2 cellular contexts compared by ENCODE assay signal in genomic region chr20:37393196-37393862, GRCh38.
TF ChIP-seq lines count a peak whose summit lies in the region.

No MANE protein-coding gene starts in this region.

TF ChIP-seq in GM23338, 12 proteins besides CTCF, POLR2A, EP300 and RAD21 (continued from another document):
- TF ChIP-seq, protein P1, sequence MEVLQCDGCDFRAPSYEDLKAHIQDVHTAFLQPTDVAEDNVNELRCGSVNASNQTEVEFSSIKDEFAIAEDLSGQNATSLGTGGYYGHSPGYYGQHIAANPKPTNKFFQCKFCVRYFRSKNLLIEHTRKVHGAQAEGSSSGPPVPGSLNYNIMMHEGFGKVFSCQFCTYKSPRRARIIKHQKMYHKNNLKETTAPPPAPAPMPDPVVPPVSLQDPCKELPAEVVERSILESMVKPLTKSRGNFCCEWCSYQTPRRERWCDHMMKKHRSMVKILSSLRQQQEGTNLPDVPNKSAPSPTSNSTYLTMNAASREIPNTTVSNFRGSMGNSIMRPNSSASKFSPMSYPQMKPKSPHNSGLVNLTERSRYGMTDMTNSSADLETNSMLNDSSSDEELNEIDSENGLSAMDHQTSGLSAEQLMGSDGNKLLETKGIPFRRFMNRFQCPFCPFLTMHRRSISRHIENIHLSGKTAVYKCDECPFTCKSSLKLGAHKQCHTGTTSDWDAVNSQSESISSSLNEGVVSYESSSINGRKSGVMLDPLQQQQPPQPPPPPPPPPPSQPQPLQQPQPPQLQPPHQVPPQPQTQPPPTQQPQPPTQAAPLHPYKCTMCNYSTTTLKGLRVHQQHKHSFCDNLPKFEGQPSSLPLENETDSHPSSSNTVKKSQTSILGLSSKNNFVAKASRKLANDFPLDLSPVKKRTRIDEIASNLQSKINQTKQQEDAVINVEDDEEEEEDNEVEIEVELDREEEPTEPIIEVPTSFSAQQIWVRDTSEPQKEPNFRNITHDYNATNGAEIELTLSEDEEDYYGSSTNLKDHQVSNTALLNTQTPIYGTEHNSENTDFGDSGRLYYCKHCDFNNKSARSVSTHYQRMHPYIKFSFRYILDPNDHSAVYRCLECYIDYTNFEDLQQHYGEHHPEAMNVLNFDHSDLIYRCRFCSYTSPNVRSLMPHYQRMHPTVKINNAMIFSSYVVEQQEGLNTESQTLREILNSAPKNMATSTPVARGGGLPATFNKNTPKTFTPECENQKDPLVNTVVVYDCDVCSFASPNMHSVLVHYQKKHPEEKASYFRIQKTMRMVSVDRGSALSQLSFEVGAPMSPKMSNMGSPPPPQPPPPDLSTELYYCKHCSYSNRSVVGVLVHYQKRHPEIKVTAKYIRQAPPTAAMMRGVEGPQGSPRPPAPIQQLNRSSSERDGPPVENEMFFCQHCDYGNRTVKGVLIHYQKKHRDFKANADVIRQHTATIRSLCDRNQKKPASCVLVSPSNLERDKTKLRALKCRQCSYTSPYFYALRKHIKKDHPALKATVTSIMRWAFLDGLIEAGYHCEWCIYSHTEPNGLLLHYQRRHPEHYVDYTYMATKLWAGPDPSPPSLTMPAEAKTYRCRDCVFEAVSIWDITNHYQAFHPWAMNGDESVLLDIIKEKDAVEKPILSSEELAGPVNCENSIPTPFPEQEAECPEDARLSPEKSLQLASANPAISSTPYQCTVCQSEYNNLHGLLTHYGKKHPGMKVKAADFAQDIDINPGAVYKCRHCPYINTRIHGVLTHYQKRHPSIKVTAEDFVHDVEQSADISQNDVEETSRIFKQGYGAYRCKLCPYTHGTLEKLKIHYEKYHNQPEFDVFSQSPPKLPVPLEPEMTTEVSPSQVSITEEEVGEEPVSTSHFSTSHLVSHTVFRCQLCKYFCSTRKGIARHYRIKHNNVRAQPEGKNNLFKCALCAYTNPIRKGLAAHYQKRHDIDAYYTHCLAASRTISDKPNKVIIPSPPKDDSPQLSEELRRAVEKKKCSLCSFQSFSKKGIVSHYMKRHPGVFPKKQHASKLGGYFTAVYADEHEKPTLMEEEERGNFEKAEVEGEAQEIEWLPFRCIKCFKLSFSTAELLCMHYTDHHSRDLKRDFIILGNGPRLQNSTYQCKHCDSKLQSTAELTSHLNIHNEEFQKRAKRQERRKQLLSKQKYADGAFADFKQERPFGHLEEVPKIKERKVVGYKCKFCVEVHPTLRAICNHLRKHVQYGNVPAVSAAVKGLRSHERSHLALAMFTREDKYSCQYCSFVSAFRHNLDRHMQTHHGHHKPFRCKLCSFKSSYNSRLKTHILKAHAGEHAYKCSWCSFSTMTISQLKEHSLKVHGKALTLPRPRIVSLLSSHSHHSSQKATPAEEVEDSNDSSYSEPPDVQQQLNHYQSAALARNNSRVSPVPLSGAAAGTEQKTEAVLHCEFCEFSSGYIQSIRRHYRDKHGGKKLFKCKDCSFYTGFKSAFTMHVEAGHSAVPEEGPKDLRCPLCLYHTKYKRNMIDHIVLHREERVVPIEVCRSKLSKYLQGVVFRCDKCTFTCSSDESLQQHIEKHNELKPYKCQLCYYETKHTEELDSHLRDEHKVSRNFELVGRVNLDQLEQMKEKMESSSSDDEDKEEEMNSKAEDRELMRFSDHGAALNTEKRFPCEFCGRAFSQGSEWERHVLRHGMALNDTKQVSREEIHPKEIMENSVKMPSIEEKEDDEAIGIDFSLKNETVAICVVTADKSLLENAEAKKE (CRISPR knock-in tag; IDR thresholded peaks at IDR 0.05) = no peak
- TF ChIP-seq ZNF331 (CRISPR knock-in tag; IDR thresholded peaks at IDR 0.05; ENCODE audit: low read depth) (no peak), ZNF114 (CRISPR knock-in tag; IDR thresholded peaks at IDR 0.05) (no peak), JUNB (IDR thresholded peaks at IDR 0.05; ENCODE audit: unreplicated experiment) (no peak), STAT1 (IDR thresholded peaks at IDR 0.05; ENCODE audit: unreplicated experiment) (no peak), NANOG (IDR thresholded peaks at IDR 0.05; ENCODE audit: borderline replicate concordance) (no peak), CREB1 (CRISPR knock-in tag; IDR thresholded peaks at IDR 0.05; ENCODE audit: low read depth) (no peak)
- TF ChIP-seq, protein P2, sequence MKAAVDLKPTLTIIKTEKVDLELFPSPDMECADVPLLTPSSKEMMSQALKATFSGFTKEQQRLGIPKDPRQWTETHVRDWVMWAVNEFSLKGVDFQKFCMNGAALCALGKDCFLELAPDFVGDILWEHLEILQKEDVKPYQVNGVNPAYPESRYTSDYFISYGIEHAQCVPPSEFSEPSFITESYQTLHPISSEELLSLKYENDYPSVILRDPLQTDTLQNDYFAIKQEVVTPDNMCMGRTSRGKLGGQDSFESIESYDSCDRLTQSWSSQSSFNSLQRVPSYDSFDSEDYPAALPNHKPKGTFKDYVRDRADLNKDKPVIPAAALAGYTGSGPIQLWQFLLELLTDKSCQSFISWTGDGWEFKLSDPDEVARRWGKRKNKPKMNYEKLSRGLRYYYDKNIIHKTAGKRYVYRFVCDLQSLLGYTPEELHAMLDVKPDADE (IDR thresholded peaks at IDR 0.05) = no peak
- TF ChIP-seq, protein P3, sequence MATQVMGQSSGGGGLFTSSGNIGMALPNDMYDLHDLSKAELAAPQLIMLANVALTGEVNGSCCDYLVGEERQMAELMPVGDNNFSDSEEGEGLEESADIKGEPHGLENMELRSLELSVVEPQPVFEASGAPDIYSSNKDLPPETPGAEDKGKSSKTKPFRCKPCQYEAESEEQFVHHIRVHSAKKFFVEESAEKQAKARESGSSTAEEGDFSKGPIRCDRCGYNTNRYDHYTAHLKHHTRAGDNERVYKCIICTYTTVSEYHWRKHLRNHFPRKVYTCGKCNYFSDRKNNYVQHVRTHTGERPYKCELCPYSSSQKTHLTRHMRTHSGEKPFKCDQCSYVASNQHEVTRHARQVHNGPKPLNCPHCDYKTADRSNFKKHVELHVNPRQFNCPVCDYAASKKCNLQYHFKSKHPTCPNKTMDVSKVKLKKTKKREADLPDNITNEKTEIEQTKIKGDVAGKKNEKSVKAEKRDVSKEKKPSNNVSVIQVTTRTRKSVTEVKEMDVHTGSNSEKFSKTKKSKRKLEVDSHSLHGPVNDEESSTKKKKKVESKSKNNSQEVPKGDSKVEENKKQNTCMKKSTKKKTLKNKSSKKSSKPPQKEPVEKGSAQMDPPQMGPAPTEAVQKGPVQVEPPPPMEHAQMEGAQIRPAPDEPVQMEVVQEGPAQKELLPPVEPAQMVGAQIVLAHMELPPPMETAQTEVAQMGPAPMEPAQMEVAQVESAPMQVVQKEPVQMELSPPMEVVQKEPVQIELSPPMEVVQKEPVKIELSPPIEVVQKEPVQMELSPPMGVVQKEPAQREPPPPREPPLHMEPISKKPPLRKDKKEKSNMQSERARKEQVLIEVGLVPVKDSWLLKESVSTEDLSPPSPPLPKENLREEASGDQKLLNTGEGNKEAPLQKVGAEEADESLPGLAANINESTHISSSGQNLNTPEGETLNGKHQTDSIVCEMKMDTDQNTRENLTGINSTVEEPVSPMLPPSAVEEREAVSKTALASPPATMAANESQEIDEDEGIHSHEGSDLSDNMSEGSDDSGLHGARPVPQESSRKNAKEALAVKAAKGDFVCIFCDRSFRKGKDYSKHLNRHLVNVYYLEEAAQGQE (IDR thresholded peaks at IDR 0.05; ENCODE audit: unreplicated experiment) = no peak

TF ChIP-seq in WTC11, 78 proteins besides CTCF, POLR2A, EP300 and RAD21 (continued from another document and continues in another):
- no peak for TF ChIP-seq AFF4 (CRISPR knock-in tag; IDR thresholded peaks at IDR 0.05; ENCODE audit: borderline replicate concordance)
- TF ChIP-seq, protein P4, sequence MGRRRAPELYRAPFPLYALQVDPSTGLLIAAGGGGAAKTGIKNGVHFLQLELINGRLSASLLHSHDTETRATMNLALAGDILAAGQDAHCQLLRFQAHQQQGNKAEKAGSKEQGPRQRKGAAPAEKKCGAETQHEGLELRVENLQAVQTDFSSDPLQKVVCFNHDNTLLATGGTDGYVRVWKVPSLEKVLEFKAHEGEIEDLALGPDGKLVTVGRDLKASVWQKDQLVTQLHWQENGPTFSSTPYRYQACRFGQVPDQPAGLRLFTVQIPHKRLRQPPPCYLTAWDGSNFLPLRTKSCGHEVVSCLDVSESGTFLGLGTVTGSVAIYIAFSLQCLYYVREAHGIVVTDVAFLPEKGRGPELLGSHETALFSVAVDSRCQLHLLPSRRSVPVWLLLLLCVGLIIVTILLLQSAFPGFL (CRISPR knock-in tag; IDR thresholded peaks at IDR 0.05; ENCODE audit: borderline replicate concordance) = no peak
- TF ChIP-seq, protein P5, sequence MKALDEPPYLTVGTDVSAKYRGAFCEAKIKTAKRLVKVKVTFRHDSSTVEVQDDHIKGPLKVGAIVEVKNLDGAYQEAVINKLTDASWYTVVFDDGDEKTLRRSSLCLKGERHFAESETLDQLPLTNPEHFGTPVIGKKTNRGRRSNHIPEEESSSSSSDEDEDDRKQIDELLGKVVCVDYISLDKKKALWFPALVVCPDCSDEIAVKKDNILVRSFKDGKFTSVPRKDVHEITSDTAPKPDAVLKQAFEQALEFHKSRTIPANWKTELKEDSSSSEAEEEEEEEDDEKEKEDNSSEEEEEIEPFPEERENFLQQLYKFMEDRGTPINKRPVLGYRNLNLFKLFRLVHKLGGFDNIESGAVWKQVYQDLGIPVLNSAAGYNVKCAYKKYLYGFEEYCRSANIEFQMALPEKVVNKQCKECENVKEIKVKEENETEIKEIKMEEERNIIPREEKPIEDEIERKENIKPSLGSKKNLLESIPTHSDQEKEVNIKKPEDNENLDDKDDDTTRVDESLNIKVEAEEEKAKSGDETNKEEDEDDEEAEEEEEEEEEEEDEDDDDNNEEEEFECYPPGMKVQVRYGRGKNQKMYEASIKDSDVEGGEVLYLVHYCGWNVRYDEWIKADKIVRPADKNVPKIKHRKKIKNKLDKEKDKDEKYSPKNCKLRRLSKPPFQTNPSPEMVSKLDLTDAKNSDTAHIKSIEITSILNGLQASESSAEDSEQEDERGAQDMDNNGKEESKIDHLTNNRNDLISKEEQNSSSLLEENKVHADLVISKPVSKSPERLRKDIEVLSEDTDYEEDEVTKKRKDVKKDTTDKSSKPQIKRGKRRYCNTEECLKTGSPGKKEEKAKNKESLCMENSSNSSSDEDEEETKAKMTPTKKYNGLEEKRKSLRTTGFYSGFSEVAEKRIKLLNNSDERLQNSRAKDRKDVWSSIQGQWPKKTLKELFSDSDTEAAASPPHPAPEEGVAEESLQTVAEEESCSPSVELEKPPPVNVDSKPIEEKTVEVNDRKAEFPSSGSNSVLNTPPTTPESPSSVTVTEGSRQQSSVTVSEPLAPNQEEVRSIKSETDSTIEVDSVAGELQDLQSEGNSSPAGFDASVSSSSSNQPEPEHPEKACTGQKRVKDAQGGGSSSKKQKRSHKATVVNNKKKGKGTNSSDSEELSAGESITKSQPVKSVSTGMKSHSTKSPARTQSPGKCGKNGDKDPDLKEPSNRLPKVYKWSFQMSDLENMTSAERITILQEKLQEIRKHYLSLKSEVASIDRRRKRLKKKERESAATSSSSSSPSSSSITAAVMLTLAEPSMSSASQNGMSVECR (CRISPR knock-in tag; IDR thresholded peaks at IDR 0.05; ENCODE audit: borderline replicate concordance) = no peak
- TF ChIP-seq, protein P6, sequence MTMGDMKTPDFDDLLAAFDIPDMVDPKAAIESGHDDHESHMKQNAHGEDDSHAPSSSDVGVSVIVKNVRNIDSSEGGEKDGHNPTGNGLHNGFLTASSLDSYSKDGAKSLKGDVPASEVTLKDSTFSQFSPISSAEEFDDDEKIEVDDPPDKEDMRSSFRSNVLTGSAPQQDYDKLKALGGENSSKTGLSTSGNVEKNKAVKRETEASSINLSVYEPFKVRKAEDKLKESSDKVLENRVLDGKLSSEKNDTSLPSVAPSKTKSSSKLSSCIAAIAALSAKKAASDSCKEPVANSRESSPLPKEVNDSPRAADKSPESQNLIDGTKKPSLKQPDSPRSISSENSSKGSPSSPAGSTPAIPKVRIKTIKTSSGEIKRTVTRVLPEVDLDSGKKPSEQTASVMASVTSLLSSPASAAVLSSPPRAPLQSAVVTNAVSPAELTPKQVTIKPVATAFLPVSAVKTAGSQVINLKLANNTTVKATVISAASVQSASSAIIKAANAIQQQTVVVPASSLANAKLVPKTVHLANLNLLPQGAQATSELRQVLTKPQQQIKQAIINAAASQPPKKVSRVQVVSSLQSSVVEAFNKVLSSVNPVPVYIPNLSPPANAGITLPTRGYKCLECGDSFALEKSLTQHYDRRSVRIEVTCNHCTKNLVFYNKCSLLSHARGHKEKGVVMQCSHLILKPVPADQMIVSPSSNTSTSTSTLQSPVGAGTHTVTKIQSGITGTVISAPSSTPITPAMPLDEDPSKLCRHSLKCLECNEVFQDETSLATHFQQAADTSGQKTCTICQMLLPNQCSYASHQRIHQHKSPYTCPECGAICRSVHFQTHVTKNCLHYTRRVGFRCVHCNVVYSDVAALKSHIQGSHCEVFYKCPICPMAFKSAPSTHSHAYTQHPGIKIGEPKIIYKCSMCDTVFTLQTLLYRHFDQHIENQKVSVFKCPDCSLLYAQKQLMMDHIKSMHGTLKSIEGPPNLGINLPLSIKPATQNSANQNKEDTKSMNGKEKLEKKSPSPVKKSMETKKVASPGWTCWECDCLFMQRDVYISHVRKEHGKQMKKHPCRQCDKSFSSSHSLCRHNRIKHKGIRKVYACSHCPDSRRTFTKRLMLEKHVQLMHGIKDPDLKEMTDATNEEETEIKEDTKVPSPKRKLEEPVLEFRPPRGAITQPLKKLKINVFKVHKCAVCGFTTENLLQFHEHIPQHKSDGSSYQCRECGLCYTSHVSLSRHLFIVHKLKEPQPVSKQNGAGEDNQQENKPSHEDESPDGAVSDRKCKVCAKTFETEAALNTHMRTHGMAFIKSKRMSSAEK (CRISPR knock-in tag; IDR thresholded peaks at IDR 0.05; ENCODE audit: borderline replicate concordance) = no peak
- TF ChIP-seq GRHL2 (CRISPR knock-in tag; IDR thresholded peaks at IDR 0.05; ENCODE audit: insufficient replicate concordance, severe bottlenecking) = no peak
